19 cellular contexts compared by ENCODE assay signal in genomic region chr17:77708049-77708448, GRCh38.
DNase-seq lines count a peak whose midpoint lies in the region; ATAC-seq and TF ChIP-seq lines count a peak whose summit lies in the region.
"Had no signal": no experiment of that assay in that cellular context is flagged by ENCODE, and none has a peak within 500 bp of the region (broad histone marks: within the 10 kb centered on the region; RNA-seq: fewer than 3 reads in every experiment).

No MANE protein-coding gene starts in this region.

- no peaks in the 10 kb centered on the region for H3K36me3 ChIP-seq in endodermal cell (ENCODE audit: control insufficient read depth, insufficient read depth, low read length)

- POLR2A ChIA-PET in WTC11 (lab: Charles Lee), result no interaction called here

- H3K27me3 ChIP-seq in endodermal cell (ENCODE audit: control insufficient read depth, insufficient read depth, low read length, poor library complexity, severe bottlenecking) (no peaks in the 10 kb centered on the region), foreskin keratinocyte (no peaks in the 10 kb centered on the region)

- H3K4me3 Mint-ChIP-seq in activated CD8-positive, alpha-beta memory T cell treated with anti-CD3 and anti-CD28 coated beads, Interleukin-2, amount 10 ng/mL, durations not matched to agents 7 days and 5 days, result no peak overlapping the region
- no peak overlapping the region for H3K4me3 Mint-ChIP-seq in endodermal cell
- H3K4me3 Mint-ChIP-seq in WTC11, result no peak overlapping the region
- H3K4me3 Mint-ChIP-seq: B cell had no signal

- H3K27ac ChIP-seq in endodermal cell (ENCODE audit: low read depth, low read length), result no peak overlapping the region
- no peak overlapping the region for H3K27ac ChIP-seq in foreskin keratinocyte

- 94 to 99% methylated on average over 1 to 3 of the region's 4 CpGs for WGBS in endodermal cell (ENCODE audit: insufficient coverage in 1 of 2, insufficient read length in 1 of 2), 2 experiments

- no peak overlapping the region for H3K9ac ChIP-seq in endodermal cell (ENCODE audit: extremely low read depth, low read length, poor library complexity, severe bottlenecking)

- DNase-seq in activated CD8-positive, alpha-beta memory T cell treated with anti-CD3 and anti-CD28 coated beads, Interleukin-2, amount 10 ng/mL, durations not matched to agents 7 days and 5 days, result peak; percentile 19
- DNase-seq in activated CD8-positive, alpha-beta memory T cell treated with anti-CD3 and anti-CD28 coated beads, Interleukin-2, amount 50 U/mL, for 4 hours, result no peak
- DNase-seq in NCI-H82 (lab: John Stamatoyannopoulos, UW) (peak; percentile 89), endodermal cell (peak; percentile 16), foreskin keratinocyte (no peak), WTC11 (ENCODE audit: low spot score) (no peak)
- peak; percentile 10 for DNase-seq in stimulated activated CD8-positive, alpha-beta memory T cell treated with anti-CD3 and anti-CD28 coated beads, Interleukin-4, amount 100 ng/mL, for 48 hours
- DNase-seq: Caco-2, DMS153, GF-D8, MM.1S, NCI-H1092, NCI-H146, NCI-H2081, NCI-H2171 treated with DMSO at 0.1 percent for 48 hours, NCI-H446, SHP77 had no signal

- no peaks in the 10 kb centered on the region for H3K4me1 Mint-ChIP-seq in activated CD8-positive, alpha-beta memory T cell treated with anti-CD3 and anti-CD28 coated beads, Interleukin-2, amount 10 ng/mL, durations not matched to agents 7 days and 5 days
- H3K4me1 Mint-ChIP-seq in endodermal cell (no peaks in the 10 kb centered on the region), WTC11 (peaks cover 24% of the 10 kb centered on the region)
- H3K4me1 Mint-ChIP-seq: B cell had no signal

- peaks cover 17% of the 10 kb centered on the region for H3K27me3 Mint-ChIP-seq in activated CD8-positive, alpha-beta memory T cell treated with anti-CD3 and anti-CD28 coated beads, Interleukin-2, amount 10 ng/mL, durations not matched to agents 7 days and 5 days
- H3K27me3 Mint-ChIP-seq in endodermal cell (ENCODE audit: insufficient read depth), result peaks cover 2% of the 10 kb centered on the region
- peaks cover 34% of the 10 kb centered on the region for H3K27me3 Mint-ChIP-seq in WTC11 (ENCODE audit: low read depth)

- no peak overlapping the region for H3K27ac Mint-ChIP-seq in activated CD8-positive, alpha-beta memory T cell treated with anti-CD3 and anti-CD28 coated beads, Interleukin-2, amount 10 ng/mL, durations not matched to agents 7 days and 5 days
- H3K27ac Mint-ChIP-seq in endodermal cell (no peak overlapping the region), WTC11 (no peak overlapping the region)
- H3K27ac Mint-ChIP-seq: B cell had no signal

- TF ChIP-seq CTCF in endodermal cell (conservative IDR thresholded peaks at IDR 0.05) (no peak), foreskin keratinocyte (conservative IDR thresholded peaks at IDR 0.05) (no peak), WTC11 (IDR thresholded peaks at IDR 0.05) (no peak)

- H3K4me3 ChIP-seq in endodermal cell (ENCODE audit: low read length), result no peak overlapping the region

- H3K4me1 ChIP-seq in endodermal cell (ENCODE audit: control insufficient read depth, insufficient read depth, low read length) (no peaks in the 10 kb centered on the region), foreskin keratinocyte (no peaks in the 10 kb centered on the region)
- H3K4me1 ChIP-seq: Caco-2 had no signal

- ATAC-seq in activated CD8-positive, alpha-beta memory T cell treated with anti-CD3 and anti-CD28 coated beads, Interleukin-2, amount 10 ng/mL, durations not matched to agents 7 days and 5 days, result no peak
- ATAC-seq in foreskin keratinocyte (no peak), WTC11 (no peak)
- ATAC-seq: HCT116 had no signal

- peaks cover 28% of the 10 kb centered on the region for H3K9me3 ChIP-seq in endodermal cell (ENCODE audit: control insufficient read depth, low read length)

- no peaks in the 10 kb centered on the region for H3K36me3 Mint-ChIP-seq in activated CD8-positive, alpha-beta memory T cell treated with anti-CD3 and anti-CD28 coated beads, Interleukin-2, amount 10 ng/mL, durations not matched to agents 7 days and 5 days
- H3K36me3 Mint-ChIP-seq in endodermal cell (ENCODE audit: low read depth), result no peaks in the 10 kb centered on the region
- peaks cover 48% of the 10 kb centered on the region for H3K36me3 Mint-ChIP-seq in WTC11

- H3K9me3 Mint-ChIP-seq in activated CD8-positive, alpha-beta memory T cell treated with anti-CD3 and anti-CD28 coated beads, Interleukin-2, amount 10 ng/mL, durations not matched to agents 7 days and 5 days (ENCODE audit: low read depth), result peaks cover 17% of the 10 kb centered on the region
- H3K9me3 Mint-ChIP-seq in endodermal cell (peaks cover 49% of the 10 kb centered on the region), WTC11 (peaks cover 56% of the 10 kb centered on the region)

- CTCF ChIA-PET in activated CD8-positive, alpha-beta memory T cell treated with anti-CD3 and anti-CD28 coated beads, Interleukin-2, amount 10 ng/mL, durations not matched to agents 7 days and 5 days (lab: Charles Lee), result interaction anchor here (0.6 to 1.9 kb wide), 2 partner anchors 284 to 305 kb away, joined by 3 to 4 read pairs; no protein-coding TSS in a partner anchor
- CTCF ChIA-PET in WTC11 (lab: Charles Lee), result no interaction called here

TF ChIP-seq in WTC11, 78 proteins besides CTCF, POLR2A, EP300 and RAD21:
- TF ChIP-seq ELF4 (CRISPR knock-in tag; IDR thresholded peaks at IDR 0.05; ENCODE audit: low read depth) (no peak), ETV6 (CRISPR knock-in tag; IDR thresholded peaks at IDR 0.05) (no peak), AR (CRISPR knock-in tag; IDR thresholded peaks at IDR 0.05) (no peak), ZBTB21 (CRISPR knock-in tag; IDR thresholded peaks at IDR 0.05; ENCODE audit: borderline replicate concordance) (no peak), ZNF138 (CRISPR knock-in tag; conservative IDR thresholded peaks at IDR 0.05) (no peak), JUN (CRISPR knock-in tag; IDR thresholded peaks at IDR 0.05) (no peak), HMGA2 (CRISPR knock-in tag; IDR thresholded peaks at IDR 0.05) (no peak), ZNF317 (CRISPR knock-in tag; IDR thresholded peaks at IDR 0.05; ENCODE audit: borderline replicate concordance, low read depth) (no peak), CBFB (CRISPR knock-in tag; IDR thresholded peaks at IDR 0.05; ENCODE audit: low read depth) (no peak), STAT6 (CRISPR knock-in tag; conservative IDR thresholded peaks at IDR 0.05; ENCODE audit: low read depth) (no peak)
TF ChIP-seq in WTC11: peak in this region for 0.

Comparison
In these comparisons a context has a peak if more than half of its experiments do, and no peak if none do; other contexts are left out.
1. DNase-seq: peak in activated CD8-positive, alpha-beta memory T cell treated with anti-CD3 and anti-CD28 coated beads, Interleukin-2, amount 10 ng/mL, durations not matched to agents 7 days and 5 days (single experiment), NCI-H82 (single experiment), endodermal cell (single experiment) and stimulated activated CD8-positive, alpha-beta memory T cell treated with anti-CD3 and anti-CD28 coated beads, Interleukin-4, amount 100 ng/mL, for 48 hours (single experiment); none in activated CD8-positive, alpha-beta memory T cell treated with anti-CD3 and anti-CD28 coated beads, Interleukin-2, amount 50 U/mL, for 4 hours (single experiment), foreskin keratinocyte (0 of 2) and WTC11 (single experiment).